Comparison of ENCODE assay signal across 10 cellular contexts in genomic region chr13:33284016-33284415, GRCh38. TPM values are rescaled to one million over a fixed set of nuclear protein-coding genes. Genes with fewer than 3 reads are reported as not detected.
A peak's percentile ranks its signal among the peaks of the same experiment; 100 is the strongest.
DNase-seq lines count a peak whose midpoint lies in the region; ATAC-seq, FAIRE-seq and TF ChIP-seq lines count a peak whose summit lies in the region.
"Had no signal": no experiment of that assay in that cellular context is flagged by ENCODE, and none has a peak within 500 bp of the region (broad histone marks: within the 10 kb centered on the region; RNA-seq: fewer than 3 reads in every experiment).

No MANE protein-coding gene starts in this region.

- no CpG with 5 or more reads among the region's 1 CpG for WGBS in IMR-90 (ENCODE audit: extremely low coverage in 2 of 2, insufficient read length in 1 of 2), 2 experiments
- 69% methylated on average over 1 of the region's 1 CpG for WGBS in HepG2 (ENCODE audit: low lambda C conversion rate)
- no CpG with 5 or more reads among the region's 1 CpG for WGBS in neuronal stem cell (ENCODE audit: extremely low coverage in 2 of 2, insufficient read length in 2 of 2, insufficient replicate concordance in 1 of 2), 2 donors
- WGBS in lower leg skin, 2 donors: 19 to 27% methylated on average over 1 of the region's 1 CpG

- H4K8ac ChIP-seq in IMR-90 (ENCODE audit: low read depth in 2 of 2, low read length in 2 of 2) (peak overlapping the region in 1 of 2 experiments; percentile 36; a peak in 1 of 4 replicates), neuronal stem cell (ENCODE audit: low read depth, low read length) (no peak overlapping the region)

- CTCF ChIA-PET in IMR-90 (lab: Yijun Ruan, JAX): no interaction called here
- CTCF ChIA-PET in HepG2 (lab: Yijun Ruan, JAX; ENCODE audit: low intra/inter-chr PET ratio, low total read pairs): no interaction called here

- in situ Hi-C loops in IMR-90 (cut with MboI; ENCODE audit: low sequenced_read_pairs): loop anchor here (25.0 kb wide), 1 partner anchor 428 kb away; no protein-coding TSS in a partner anchor
- in situ Hi-C loops in HepG2 (cut with HindIII; ENCODE audit: extremely low pct_ligation_motif_present, low pct_unique_long_range_greater_than_20kb): no loop called here

- H3K4me3 ChIP-seq in IMR-90 (ENCODE audit: insufficient read depth, low read depth, low read length): peak overlapping the region; percentile 68
- H3K4me3 ChIP-seq in choroid plexus epithelial cell (ENCODE audit: low read depth, low read length): peak overlapping the region; percentile 82
- peak overlapping the region; percentile 84 to 96 (median 86); a peak in 5 of 6 replicates for H3K4me3 ChIP-seq in HepG2 (replicated peaks in 1 of 3; ENCODE audit: insufficient read depth in 1 of 3, low read depth in 2 of 3, low read length in 3 of 3)
- peak overlapping the region; percentile 84 to 95 for H3K4me3 ChIP-seq in stomach smooth muscle (ENCODE audit: low read length in 2 of 2)
- H3K4me3 ChIP-seq in neuronal stem cell (ENCODE audit: low read length in 2 of 2): no peak overlapping the region
- no peak overlapping the region for H3K4me3 ChIP-seq in lower leg skin (ENCODE audit: low read depth, poor library complexity, severe bottlenecking)

- TF ChIP-seq RAD21 in IMR-90 (IDR thresholded peaks at IDR 0.05; ENCODE audit: low read length) (no peak), HepG2 (CRISPR knock-in tag; IDR thresholded peaks at IDR 0.05) (no peak)

- H3K4me1 ChIP-seq in IMR-90 (ENCODE audit: control insufficient read depth, insufficient read depth, low read length) (peaks cover 11% of the 10 kb centered on the region), HepG2 (ENCODE audit: insufficient read depth, low read length) (peaks cover 56% of the 10 kb centered on the region), stomach smooth muscle (ENCODE audit: control insufficient read depth, insufficient read depth, low read length) (peaks cover 22% of the 10 kb centered on the region), neuronal stem cell (ENCODE audit: control insufficient read depth in 2 of 2, insufficient read depth in 1 of 2, low read depth in 1 of 2, low read length in 2 of 2) (peaks cover 2% of the 10 kb centered on the region in 2 donors)

- H3K27me3 ChIP-seq in IMR-90 (ENCODE audit: control insufficient read depth, insufficient read depth, low read length) (no peaks in the 10 kb centered on the region), HepG2 (ENCODE audit: control insufficient read depth in 1 of 2, insufficient read depth in 2 of 2, low read length in 2 of 2) (peaks cover 0 to 5% of the 10 kb centered on the region in 2 experiments; a peak in 1 of 5 replicates), stomach smooth muscle (ENCODE audit: control insufficient read depth in 1 of 2, insufficient read depth in 2 of 2, low read length in 2 of 2) (no peaks in the 10 kb centered on the region), neuronal stem cell (ENCODE audit: control insufficient read depth in 3 of 3, insufficient read depth in 3 of 3, low read depth in 1 of 3, low read length in 3 of 3) (no peaks in the 10 kb centered on the region)

- H4K91ac ChIP-seq in IMR-90 (ENCODE audit: insufficient read depth, low read depth, low read length): no peak overlapping the region
- H4K91ac ChIP-seq in neuronal stem cell (ENCODE audit: low read depth, low read length, poor library complexity): no peak overlapping the region

- no peak for FAIRE-seq in HepG2 (lab: Jason Lieb, UNC)
- FAIRE-seq: G401.6 had no signal

- peaks cover 3% of the 10 kb centered on the region for H3K9me1 ChIP-seq in IMR-90 (ENCODE audit: insufficient read depth, low read length)

- TF ChIP-seq CTCF in IMR-90 (conservative IDR thresholded peaks at IDR 0.05; ENCODE audit: low read depth, low read length): no peak
- TF ChIP-seq CTCF in choroid plexus epithelial cell (conservative IDR thresholded peaks at IDR 0.05; ENCODE audit: low read depth, low read length): no peak
- no peak for TF ChIP-seq CTCF in HepG2 (CRISPR knock-in tag; IDR thresholded peaks at IDR 0.05)
- no peak for TF ChIP-seq CTCF in lower leg skin (IDR thresholded peaks at IDR 0.05)

- H3K56ac ChIP-seq in IMR-90 (ENCODE audit: extremely low read depth, insufficient read depth, low read length): 0 out of 2 replicates have a peak overlapping the region, but pooled peaks have one; percentile 5

- peak; percentile 74; the same call in 1 of the 2 replicates for TF ChIP-seq POLR2A in IMR-90 (IDR thresholded peaks at IDR 0.05; ENCODE audit: low read depth, low read length)
- TF ChIP-seq POLR2A in HepG2 (IDR thresholded peaks at IDR 0.05; ENCODE audit: insufficient read depth in 1 of 2, low read depth in 2 of 2, low read length in 2 of 2): no peak
- no peak for TF ChIP-seq POLR2A in lower leg skin (IDR thresholded peaks at IDR 0.05)

- intact Hi-C loops in IMR-90 (cut with micrococcal nuclease) (loop anchor here (2.0 kb wide), 1 partner anchor 695 kb away; no protein-coding TSS in a partner anchor), HepG2 (cut with micrococcal nuclease; ENCODE audit: unreplicated experiment) (no loop called here), lower leg skin (cut with DNase I; ENCODE audit: low total_unique reads) (no loop called here)

- H3K9ac ChIP-seq in IMR-90 (ENCODE audit: low read depth, low read length) (peak overlapping the region; percentile 99; the same call in 1 of the 2 replicates), HepG2 (ENCODE audit: insufficient read depth, low read depth, low read length) (peak overlapping the region; percentile 83), stomach smooth muscle (ENCODE audit: low read length in 2 of 2) (peak overlapping the region in 1 of 2 donors; percentile 76), neuronal stem cell (ENCODE audit: low read depth, low read length, poor library complexity) (no peak overlapping the region)

- peak overlapping the region; percentile 90 for H2BK5ac ChIP-seq in IMR-90 (ENCODE audit: low read depth, low read length, poor library complexity, severe bottlenecking)
- H2BK5ac ChIP-seq in neuronal stem cell (ENCODE audit: low read length): no peak overlapping the region

- peaks cover 5 to 43% of the 10 kb centered on the region in 2 experiments; a peak in 3 of 4 replicates for H3K79me1 ChIP-seq in IMR-90 (ENCODE audit: low read depth in 1 of 2, low read length in 2 of 2)
- no peaks in the 10 kb centered on the region for H3K79me1 ChIP-seq in neuronal stem cell (ENCODE audit: low read depth, low read length)

- H3K36me3 ChIP-seq in IMR-90 (ENCODE audit: control insufficient read depth, insufficient read depth, low read length) (peaks cover 12% of the 10 kb centered on the region), HepG2 (replicated peaks in 1 of 2; ENCODE audit: control insufficient read depth in 1 of 2, insufficient read depth in 2 of 2, low read length in 2 of 2) (peaks cover 0 to 1% of the 10 kb centered on the region in 2 experiments; a peak in 1 of 5 replicates), stomach smooth muscle (ENCODE audit: control insufficient read depth in 2 of 2, insufficient read depth in 2 of 2, low read length in 2 of 2) (no peaks in the 10 kb centered on the region), neuronal stem cell (replicated peaks in 1 of 2; ENCODE audit: control insufficient read depth in 2 of 2, insufficient read depth in 2 of 2, low read length in 2 of 2) (no peaks in the 10 kb centered on the region)

- BruUV-seq in IMR-90 (replicated peaks; lab: Mats Ljungman, UMichigan) (no TSS peak), HepG2 (replicated peaks; lab: Mats Ljungman, UMichigan) (no TSS peak)

- H2AK5ac ChIP-seq in IMR-90 (ENCODE audit: low read depth, low read length): no peak overlapping the region
- H2AK5ac ChIP-seq in neuronal stem cell (ENCODE audit: low read depth, low read length): no peak overlapping the region

- POLR2A ChIA-PET in IMR-90 (lab: Charles Lee; ENCODE audit: unreplicated experiment) (interaction anchor here (0.6 kb wide), 1 partner anchor 70 kb away, joined by 3 read pairs; no protein-coding TSS in a partner anchor), HepG2 (lab: Yijun Ruan, JAX) (interaction anchor here (1.8 to 2.3 kb wide), 2 partner anchors 16 to 54 kb away, joined by 5 to 16 read pairs; no protein-coding TSS in a partner anchor)

- peaks cover 60% of the 10 kb centered on the region for H3K79me2 ChIP-seq in HepG2 (ENCODE audit: insufficient read depth, low read length)

- H3K23ac ChIP-seq in IMR-90 (ENCODE audit: low read depth, low read length) (peak overlapping the region; percentile 8; the same call in 1 of the 2 replicates), neuronal stem cell (ENCODE audit: low read depth, low read length, poor library complexity) (no peak overlapping the region)

- TF ChIP-seq EP300 in HepG2 (IDR thresholded peaks at IDR 0.05; ENCODE audit: low read depth in 2 of 2, low read length in 2 of 2) (no peak), HepG2 (CRISPR knock-in tag; IDR thresholded peaks at IDR 0.05; ENCODE audit: borderline replicate concordance) (no peak)

- H3K18ac ChIP-seq in IMR-90 (ENCODE audit: low read depth, low read length): peak overlapping the region; percentile 38; the same call in 1 of the 2 replicates
- no peak overlapping the region for H3K18ac ChIP-seq in neuronal stem cell (ENCODE audit: low read length)

- H3K27ac ChIP-seq in IMR-90 (ENCODE audit: insufficient read depth, low read length) (peak overlapping the region; percentile 26; the same call in 1 of the 2 replicates), HepG2 (ENCODE audit: extremely low read length, insufficient read depth, low read length) (peak overlapping the region; percentile 85), stomach smooth muscle (ENCODE audit: low read length) (no peak overlapping the region), neuronal stem cell (replicated peaks; ENCODE audit: low read length) (no peak overlapping the region)

- ATAC-seq in IMR-90 (ENCODE audit: low read depth): no peak
- no peak for ATAC-seq in HepG2
- no peak for ATAC-seq in GM21528 (IDR thresholded peaks at IDR 0.05; ENCODE audit: low FRiP score, unreplicated experiment)

- H3K4me2 ChIP-seq in IMR-90 (ENCODE audit: low read depth, low read length) (peak overlapping the region; percentile 93), HepG2 (ENCODE audit: low read depth, low read length) (peak overlapping the region; percentile 85), neuronal stem cell (ENCODE audit: insufficient read depth, low read length, poor library complexity, severe bottlenecking) (no peak overlapping the region)

- no peaks in the 10 kb centered on the region for H3K9me3 ChIP-seq in IMR-90 (ENCODE audit: control insufficient read depth, insufficient read depth, low read length)
- no peaks in the 10 kb centered on the region for H3K9me3 ChIP-seq in HepG2 (ENCODE audit: low read length)
- H3K9me3 ChIP-seq in stomach smooth muscle (ENCODE audit: control insufficient read depth in 2 of 2, low read length in 2 of 2): no peaks in the 10 kb centered on the region
- no peaks in the 10 kb centered on the region for H3K9me3 ChIP-seq in neuronal stem cell (replicated peaks in 1 of 2; ENCODE audit: control insufficient read depth in 2 of 2, insufficient read depth in 1 of 2, low read depth in 1 of 2, low read length in 2 of 2)

- H4K20me1 ChIP-seq in IMR-90 (ENCODE audit: insufficient read depth, low read length): no peaks in the 10 kb centered on the region; the same call in 1 of the 2 replicates
- no peaks in the 10 kb centered on the region for H4K20me1 ChIP-seq in HepG2 (ENCODE audit: insufficient read depth, low read length)

- DNase-seq in IMR-90: peak; percentile 65
- DNase-seq in choroid plexus epithelial cell (ENCODE audit: low read depth): peak; percentile 55
- no peak for DNase-seq in HepG2 (ENCODE audit: low spot score)
- no peak for DNase-seq in neuronal stem cell (ENCODE audit: low spot score)
- no peak for DNase-seq in lower leg skin (ENCODE audit: low spot score in 2 of 2)
- no peak for DNase-seq in inferior parietal cortex (ENCODE audit: extremely low spot score)
- DNase-seq: foreskin melanocyte had no signal

- peak overlapping the region; percentile 3; the same call in 1 of the 2 replicates for H3K4ac ChIP-seq in IMR-90 (ENCODE audit: low read depth, low read length)
- H3K4ac ChIP-seq in neuronal stem cell (ENCODE audit: low read length): no peak overlapping the region

- H2BK15ac ChIP-seq in IMR-90 (ENCODE audit: low read depth, low read length) (no peak overlapping the region), neuronal stem cell (ENCODE audit: low read length) (no peak overlapping the region)

- H3K14ac ChIP-seq in IMR-90 (replicated peaks; ENCODE audit: low read depth, low read length) (no peak overlapping the region), neuronal stem cell (ENCODE audit: low read length) (no peak overlapping the region)

- no peak overlapping the region for H4K5ac ChIP-seq in IMR-90 (ENCODE audit: low read depth, low read length)

- no peak overlapping the region for H2AK9ac ChIP-seq in IMR-90 (replicated peaks; ENCODE audit: low read depth, low read length, poor library complexity)

- peak overlapping the region; percentile 28; the same call in 1 of the 2 replicates for H2BK120ac ChIP-seq in IMR-90 (ENCODE audit: low read depth, low read length)
- H2BK120ac ChIP-seq in neuronal stem cell (ENCODE audit: low read depth, low read length): no peak overlapping the region

- no peak overlapping the region for H2AFZ ChIP-seq in IMR-90 (replicated peaks; ENCODE audit: low read length, poor library complexity)
- no peak overlapping the region for H2AFZ ChIP-seq in HepG2 (ENCODE audit: low read length)
- no peak overlapping the region for H2AFZ ChIP-seq in neuronal stem cell (ENCODE audit: low read length)

- no peak overlapping the region for H2BK12ac ChIP-seq in neuronal stem cell (ENCODE audit: low read length)

- no peak overlapping the region for H2BK20ac ChIP-seq in IMR-90 (ENCODE audit: low read depth, low read length)

- dilution Hi-C loops in IMR-90 (cut with HindIII; ENCODE audit: low sequenced_read_pairs, unreplicated experiment): no loop called here

RNA-seq across cellular contexts. Expression of gene STARD13, which starts 1.5 kb away (rescaled TPM):
- total RNA-seq in IMR-90 (2012; rRNA removed) (46.6 and 46.9 TPM in 2 replicates), HepG2 (2016; rRNA removed; fragmentation: Illumina TruSeq; extraction: Trizol) (13.8 and 14.3 TPM in 2 replicates), lower leg skin (10 to 100 TPM; 15.7 to 22.5 (median 19.6) TPM)
- polyA plus RNA-seq in IMR-90 (2012; rRNA removed) (23.6 and 27.0 TPM in 2 replicates), HepG2 (2011; rRNA removed) (10.4 and 12.8 TPM in 2 replicates)
- polyA plus RNA-seq in IMR-90 (2012; cell fraction: cytosol; rRNA removed): 11.8 and 14.7 TPM in 2 replicates
- 43.0 and 67.3 TPM in 2 replicates for polyA plus RNA-seq in IMR-90 (2012; cell fraction: nucleus; rRNA removed; ENCODE audit: low replicate concordance)
- total RNA-seq in HepG2 (2016; cell fraction: cytosol; rRNA removed; fragmentation: Illumina TruSeq; extraction: Trizol; ENCODE audit: low read depth): 5.1 and 5.3 TPM in 2 replicates
- total RNA-seq in HepG2 (2016; cell fraction: insoluble cytoplasmic fraction; rRNA removed; fragmentation: Illumina TruSeq; extraction: Trizol): 13.0 and 13.3 TPM in 2 replicates
- total RNA-seq in HepG2 (2016; cell fraction: membrane; rRNA removed; fragmentation: Illumina TruSeq; extraction: Trizol): 9.4 and 10.5 TPM in 2 replicates
- total RNA-seq in HepG2 (2016; cell fraction: nucleus; rRNA removed; fragmentation: Illumina TruSeq; extraction: Trizol): 53.4 and 58.4 TPM in 2 replicates
- polyA plus RNA-seq in HepG2 (2011; cell fraction: cytosol; rRNA removed): 5.8 and 6.4 TPM in 2 replicates
- 15.9 and 29.1 TPM in 2 replicates for polyA plus RNA-seq in HepG2 (2011; cell fraction: nucleus; rRNA removed)
- 11.9 and 13.6 TPM in 2 replicates for polyA plus RNA-seq in HepG2 (2012)
- polyA plus RNA-seq in HepG2 (2016; cell fraction: cytosol; fragmentation: Illumina TruSeq; extraction: Trizol; ENCODE audit: low read depth): 2.0 and 2.1 TPM in 2 replicates
- 8.6 and 9.2 TPM in 2 replicates for polyA plus RNA-seq in HepG2 (2016; cell fraction: insoluble cytoplasmic fraction; fragmentation: Illumina TruSeq; extraction: Trizol; ENCODE audit: low read depth)
- 2.3 and 3.4 TPM in 2 replicates for polyA plus RNA-seq in HepG2 (2016; cell fraction: membrane; fragmentation: Illumina TruSeq; extraction: Trizol; ENCODE audit: low read depth)
- polyA plus RNA-seq in HepG2 (2016; cell fraction: nucleus; fragmentation: Illumina TruSeq; extraction: Trizol; ENCODE audit: insufficient read depth, low read depth): 14.9 and 15.9 TPM in 2 replicates
- 7.2 and 67.0 TPM in 2 replicates for polyA minus RNA-seq in HepG2 (2011; rRNA and poly(A)+ RNA removed; ENCODE audit: low replicate concordance)
- polyA minus RNA-seq in HepG2 (2011; cell fraction: cytosol; rRNA and poly(A)+ RNA removed): 9.8 and 14.1 TPM in 2 replicates
- 147 and 165 TPM in 2 replicates for polyA minus RNA-seq in HepG2 (2011; cell fraction: nucleus; rRNA and poly(A)+ RNA removed)
- polyA plus RNA-seq in neuronal stem cell (2013, experiment 1 of 2): 1.4 TPM
- 1.4 TPM for polyA plus RNA-seq in neuronal stem cell (2013, experiment 2 of 2)

Comparison
In these comparisons a context has a peak if more than half of its experiments do, and no peak if none do; other contexts are left out.
1. DNase-seq: peak in IMR-90 (single experiment) and choroid plexus epithelial cell (single experiment); none in HepG2 (single experiment), neuronal stem cell (single experiment), lower leg skin (0 of 2) and inferior parietal cortex (single experiment).
2. H3K27ac ChIP-seq: peak in IMR-90 (single experiment) and HepG2 (single experiment); none in stomach smooth muscle (single experiment) and neuronal stem cell (single experiment).
3. H3K4me3 ChIP-seq: peak in IMR-90 (single experiment), choroid plexus epithelial cell (single experiment), HepG2 (3 of 3) and stomach smooth muscle (2 of 2); none in neuronal stem cell (0 of 2) and lower leg skin (single experiment).